ENCODE assay signal across 14 cellular contexts in genomic region chr3:193711523-193711963, GRCh38.
"Had no signal": no experiment of that assay in that cellular context is flagged by ENCODE, and none has a peak within 500 bp of the region (broad histone marks: within the 10 kb centered on the region; RNA-seq: fewer than 3 reads in every experiment).

No MANE protein-coding gene starts in this region.

- H3K27ac Mint-ChIP-seq: activated naive CD8-positive, alpha-beta T cell treated with anti-CD3 and anti-CD28 coated beads for 36 hours; activated T-helper 1 cell treated with anti-CD3 and anti-CD28 coated beads, Interleukin-12 subunit alpha, Interleukin-12 subunit beta, Interleukin-2, Interleukin-4 antibody, amounts not matched to agents 30 ng/mL and 10 ng/mL and 1 ng/mL, durations not matched to agents 14 hours and 24 hours and 36 hours; effector memory CD8-positive, alpha-beta T cell; natural killer cell treated with Interleukin-12 subunit alpha and Interleukin-12 subunit beta and Interleukin-15 and Interleukin-18, amount 100 ng/mL, for 72 hours had no signal

- H3K4me1 Mint-ChIP-seq: central memory CD8-positive, alpha-beta T cell had no signal

- H3K9me3 Mint-ChIP-seq: natural killer cell treated with Interleukin-12 subunit alpha and Interleukin-12 subunit beta and Interleukin-15 and Interleukin-18, amount 100 ng/mL, for 72 hours had no signal

- H3K4me3 Mint-ChIP-seq: activated naive CD8-positive, alpha-beta T cell treated with anti-CD3 and anti-CD28 coated beads for 36 hours; activated T-helper 1 cell treated with anti-CD3 and anti-CD28 coated beads, Interleukin-12 subunit alpha, Interleukin-12 subunit beta, Interleukin-2, Interleukin-4 antibody, amounts not matched to agents 30 ng/mL and 10 ng/mL and 1 ng/mL, durations not matched to agents 14 hours and 24 hours and 36 hours; central memory CD8-positive, alpha-beta T cell; effector memory CD8-positive, alpha-beta T cell; natural killer cell treated with Interleukin-12 subunit alpha and Interleukin-12 subunit beta and Interleukin-15 and Interleukin-18, amount 100 ng/mL, for 72 hours had no signal

- DNase-seq: activated CD4-positive, CD25-positive, alpha-beta regulatory T cell treated with anti-CD3 and anti-CD28 coated beads, Interleukin-2, amount 50 U/mL, for 72 hours; activated naive CD8-positive, alpha-beta T cell treated with anti-CD3 and anti-CD28 coated beads for 36 hours; cortex of kidney; effector memory CD8-positive, alpha-beta T cell; erythroblast; mesenchymal stem cell; psoas muscle; stimulated activated CD4-positive, alpha-beta T cell treated with anti-CD3 and anti-CD28 coated beads, Interleukin-1b, Interleukin-23, amount 100 ng/mL, for 48 hours; stomach; T-helper 9 cell; testis had no signal

- ATAC-seq: effector memory CD8-positive, alpha-beta T cell; natural killer cell treated with Interleukin-12 subunit alpha and Interleukin-12 subunit beta and Interleukin-15 and Interleukin-18, amount 100 ng/mL, for 72 hours; psoas muscle had no signal

- H3K27me3 Mint-ChIP-seq: activated naive CD8-positive, alpha-beta T cell treated with anti-CD3 and anti-CD28 coated beads for 36 hours; central memory CD8-positive, alpha-beta T cell; effector memory CD8-positive, alpha-beta T cell; natural killer cell treated with Interleukin-12 subunit alpha and Interleukin-12 subunit beta and Interleukin-15 and Interleukin-18, amount 100 ng/mL, for 72 hours had no signal
